Comparison of ENCODE assay signal across 1 cellular context in the genomic region with DNA sequence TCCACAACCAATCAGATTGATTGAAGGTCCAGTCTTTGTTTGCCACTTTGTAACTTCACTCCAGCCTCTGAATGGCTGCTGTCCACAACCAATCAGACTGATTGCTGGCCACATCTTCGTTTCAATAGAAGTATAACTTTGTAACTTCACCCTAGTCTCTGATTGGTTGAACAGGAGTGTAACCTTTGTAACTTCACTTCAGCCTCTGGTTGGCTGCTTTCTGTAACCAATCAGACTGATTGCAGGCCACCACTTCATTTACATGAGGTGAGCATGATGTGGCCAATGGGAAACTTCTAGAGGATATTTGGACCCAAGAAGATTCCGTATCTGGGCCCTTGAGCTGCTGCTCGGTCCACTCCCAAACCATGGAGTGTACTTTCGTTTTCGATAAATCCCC.
A peak's percentile ranks its signal among the peaks of the same experiment; 100 is the strongest.
TF ChIP-seq lines count a peak whose summit lies in the region.

No MANE protein-coding gene starts in this region.

TF ChIP-seq in K562, 482 proteins besides CTCF, POLR2A, EP300 and RAD21:
- TF ChIP-seq ZNF408 (CRISPR knock-in tag; IDR thresholded peaks at IDR 0.05; ENCODE audit: low read depth), result no peak
- TF ChIP-seq MAFK (IDR thresholded peaks at IDR 0.05; ENCODE audit: low read length), result no peak
- TF ChIP-seq, protein P1, sequence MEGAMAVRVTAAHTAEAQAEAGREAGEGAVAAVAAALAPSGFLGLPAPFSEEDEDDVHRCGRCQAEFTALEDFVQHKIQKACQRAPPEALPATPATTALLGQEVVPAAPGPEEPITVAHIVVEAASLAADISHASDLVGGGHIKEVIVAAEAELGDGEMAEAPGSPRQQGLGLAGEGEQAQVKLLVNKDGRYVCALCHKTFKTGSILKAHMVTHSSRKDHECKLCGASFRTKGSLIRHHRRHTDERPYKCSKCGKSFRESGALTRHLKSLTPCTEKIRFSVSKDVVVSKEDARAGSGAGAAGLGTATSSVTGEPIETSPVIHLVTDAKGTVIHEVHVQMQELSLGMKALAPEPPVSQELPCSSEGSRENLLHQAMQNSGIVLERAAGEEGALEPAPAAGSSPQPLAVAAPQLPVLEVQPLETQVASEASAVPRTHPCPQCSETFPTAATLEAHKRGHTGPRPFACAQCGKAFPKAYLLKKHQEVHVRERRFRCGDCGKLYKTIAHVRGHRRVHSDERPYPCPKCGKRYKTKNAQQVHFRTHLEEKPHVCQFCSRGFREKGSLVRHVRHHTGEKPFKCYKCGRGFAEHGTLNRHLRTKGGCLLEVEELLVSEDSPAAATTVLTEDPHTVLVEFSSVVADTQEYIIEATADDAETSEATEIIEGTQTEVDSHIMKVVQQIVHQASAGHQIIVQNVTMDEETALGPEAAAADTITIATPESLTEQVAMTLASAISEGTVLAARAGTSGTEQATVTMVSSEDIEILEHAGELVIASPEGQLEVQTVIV (CRISPR knock-in tag; IDR thresholded peaks at IDR 0.05; ENCODE audit: borderline replicate concordance), result no peak
- no peak for TF ChIP-seq BCL6 (CRISPR knock-in tag; IDR thresholded peaks at IDR 0.05)
- TF ChIP-seq SRSF3 (IDR thresholded peaks at IDR 0.05; ENCODE audit: insufficient read depth, low read length), result no peak
- no peak for TF ChIP-seq CREM (IDR thresholded peaks at IDR 0.05; ENCODE audit: low read depth)
- TF ChIP-seq, protein P2, sequence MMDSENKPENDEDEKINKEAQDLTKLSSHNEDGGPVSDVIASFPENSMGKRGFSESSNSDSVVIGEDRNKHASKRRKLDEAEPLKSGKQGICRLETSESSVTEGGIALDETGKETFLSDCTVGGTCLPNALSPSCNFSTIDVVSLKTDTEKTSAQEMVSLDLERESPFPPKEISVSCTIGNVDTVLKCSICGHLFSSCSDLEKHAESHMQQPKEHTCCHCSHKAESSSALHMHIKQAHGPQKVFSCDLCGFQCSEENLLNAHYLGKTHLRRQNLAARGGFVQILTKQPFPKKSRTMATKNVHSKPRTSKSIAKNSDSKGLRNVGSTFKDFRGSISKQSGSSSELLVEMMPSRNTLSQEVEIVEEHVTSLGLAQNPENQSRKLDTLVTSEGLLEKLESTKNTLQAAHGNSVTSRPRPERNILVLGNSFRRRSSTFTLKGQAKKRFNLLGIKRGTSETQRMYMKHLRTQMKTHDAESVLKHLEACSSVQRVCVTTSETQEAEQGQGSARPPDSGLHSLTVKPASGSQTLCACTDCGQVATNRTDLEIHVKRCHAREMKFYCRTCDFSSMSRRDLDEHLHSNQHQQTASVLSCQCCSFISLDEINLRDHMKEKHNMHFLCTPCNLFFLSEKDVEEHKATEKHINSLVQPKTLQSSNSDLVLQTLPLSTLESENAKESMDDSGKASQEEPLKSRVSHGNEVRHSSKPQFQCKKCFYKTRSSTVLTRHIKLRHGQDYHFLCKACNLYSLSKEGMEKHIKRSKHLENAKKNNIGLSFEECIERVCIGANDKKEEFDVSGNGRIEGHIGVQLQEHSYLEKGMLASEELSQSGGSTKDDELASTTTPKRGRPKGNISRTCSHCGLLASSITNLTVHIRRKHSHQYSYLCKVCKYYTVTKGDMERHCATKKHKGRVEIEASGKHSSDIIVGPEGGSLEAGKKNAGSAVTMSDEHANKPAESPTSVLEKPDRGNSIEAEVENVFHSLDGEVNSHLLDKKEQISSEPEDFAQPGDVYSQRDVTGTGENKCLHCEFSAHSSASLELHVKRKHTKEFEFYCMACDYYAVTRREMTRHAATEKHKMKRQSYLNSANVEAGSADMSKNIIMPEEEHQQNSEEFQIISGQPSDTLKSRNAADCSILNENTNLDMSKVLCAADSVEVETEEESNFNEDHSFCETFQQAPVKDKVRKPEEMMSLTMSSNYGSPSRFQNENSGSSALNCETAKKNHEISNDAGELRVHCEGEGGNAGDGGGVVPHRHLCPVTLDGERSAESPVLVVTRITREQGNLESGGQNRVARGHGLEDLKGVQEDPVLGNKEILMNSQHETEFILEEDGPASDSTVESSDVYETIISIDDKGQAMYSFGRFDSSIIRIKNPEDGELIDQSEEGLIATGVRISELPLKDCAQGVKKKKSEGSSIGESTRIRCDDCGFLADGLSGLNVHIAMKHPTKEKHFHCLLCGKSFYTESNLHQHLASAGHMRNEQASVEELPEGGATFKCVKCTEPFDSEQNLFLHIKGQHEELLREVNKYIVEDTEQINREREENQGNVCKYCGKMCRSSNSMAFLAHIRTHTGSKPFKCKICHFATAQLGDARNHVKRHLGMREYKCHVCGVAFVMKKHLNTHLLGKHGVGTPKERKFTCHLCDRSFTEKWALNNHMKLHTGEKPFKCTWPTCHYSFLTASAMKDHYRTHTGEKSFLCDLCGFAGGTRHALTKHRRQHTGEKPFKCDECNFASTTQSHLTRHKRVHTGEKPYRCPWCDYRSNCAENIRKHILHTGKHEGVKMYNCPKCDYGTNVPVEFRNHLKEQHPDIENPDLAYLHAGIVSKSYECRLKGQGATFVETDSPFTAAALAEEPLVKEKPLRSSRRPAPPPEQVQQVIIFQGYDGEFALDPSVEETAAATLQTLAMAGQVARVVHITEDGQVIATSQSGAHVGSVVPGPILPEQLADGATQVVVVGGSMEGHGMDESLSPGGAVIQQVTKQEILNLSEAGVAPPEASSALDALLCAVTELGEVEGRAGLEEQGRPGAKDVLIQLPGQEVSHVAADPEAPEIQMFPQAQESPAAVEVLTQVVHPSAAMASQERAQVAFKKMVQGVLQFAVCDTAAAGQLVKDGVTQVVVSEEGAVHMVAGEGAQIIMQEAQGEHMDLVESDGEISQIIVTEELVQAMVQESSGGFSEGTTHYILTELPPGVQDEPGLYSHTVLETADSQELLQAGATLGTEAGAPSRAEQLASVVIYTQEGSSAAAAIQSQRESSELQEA (IDR thresholded peaks at IDR 0.05; ENCODE audit: low read depth), result peak; percentile 67; the same call in 1 of the 2 replicates
- TF ChIP-seq MCM5 (IDR thresholded peaks at IDR 0.05; ENCODE audit: low read depth), result no peak
